9 cellular contexts compared by ENCODE assay signal in genomic region chr1:226002667-226003501, GRCh38. TPM values are rescaled to one million over a fixed set of nuclear protein-coding genes. Genes with fewer than 3 reads are reported as not detected.
DNase-seq lines count a peak whose midpoint lies in the region; ATAC-seq and TF ChIP-seq lines count a peak whose summit lies in the region.
"Had no signal": no experiment of that assay in that cellular context is flagged by ENCODE, and none has a peak within 500 bp of the region (broad histone marks: within the 10 kb centered on the region; RNA-seq: fewer than 3 reads in every experiment).

No MANE protein-coding gene starts in this region.

- DNase-seq in DMS 273 (lab: John Stamatoyannopoulos, UW; ENCODE audit: unreplicated experiment) (peak; percentile 87), SJCRH30 (peak; percentile 87 to 90), colonic mucosa (peak; percentile 70), medulla oblongata (ENCODE audit: extremely low spot score) (peak; percentile 30), sciatic nerve (ENCODE audit: low spot score) (no peak)

- ATAC-seq in HG03025 (IDR thresholded peaks at IDR 0.05; ENCODE audit: low FRiP score, unreplicated experiment) (no peak), sciatic nerve (no peak), HG03432 (IDR thresholded peaks at IDR 0.05; ENCODE audit: unreplicated experiment) (no peak)
- ATAC-seq: Panc1 had no signal

- H3K4me1 ChIP-seq in SJCRH30 (peaks cover 5% of the 10 kb centered on the region), colonic mucosa (no peaks in the 10 kb centered on the region)

- peak overlapping the region in 1 of 2 donors; percentile 61 for H3K9ac ChIP-seq in colonic mucosa (ENCODE audit: low read depth in 2 of 2, low read length in 2 of 2)

- H3K27ac ChIP-seq in SJCRH30 (no peak overlapping the region), colonic mucosa (peak overlapping the region; percentile 60)

- no peak for TF ChIP-seq RAD21 in Ishikawa (IDR thresholded peaks at IDR 0.05; ENCODE audit: low read depth)

- no peak for TF ChIP-seq CTCF in colonic mucosa (IDR thresholded peaks at IDR 0.05)

- no peaks in the 10 kb centered on the region for H3K9me3 ChIP-seq in SJCRH30 (replicated peaks)
- no peaks in the 10 kb centered on the region for H3K9me3 ChIP-seq in colonic mucosa

- H3K36me3 ChIP-seq in SJCRH30 (no peaks in the 10 kb centered on the region), colonic mucosa (no peaks in the 10 kb centered on the region)

- TF ChIP-seq EP300 in Ishikawa (IDR thresholded peaks at IDR 0.05; ENCODE audit: borderline replicate concordance): no peak

- no peak overlapping the region; the same call in 1 of the 2 replicates for H3K4me3 ChIP-seq in SJCRH30
- no peak overlapping the region for H3K4me3 ChIP-seq in colonic mucosa

- no peaks in the 10 kb centered on the region for H3K27me3 ChIP-seq in SJCRH30
- H3K27me3 ChIP-seq in colonic mucosa: no peaks in the 10 kb centered on the region

- intact Hi-C loops in colonic mucosa (cut with DNase I) (no loop called here), sciatic nerve (cut with DNase I) (no loop called here)

TF ChIP-seq in Ishikawa, 13 proteins besides CTCF, POLR2A, EP300 and RAD21:
- 0 out of 2 replicates have a peak, but pooled peaks have one; percentile 8 for TF ChIP-seq YY1 (IDR thresholded peaks at IDR 0.05; ENCODE audit: low read depth)
- TF ChIP-seq TCF12 (IDR thresholded peaks at IDR 0.05; ENCODE audit: low read depth): no peak
- 0 out of 2 replicates have a peak, but pooled peaks have one; percentile 4 for TF ChIP-seq MAX (IDR thresholded peaks at IDR 0.05)
TF ChIP-seq in Ishikawa: peak in this region for 2.

RNA-seq across cellular contexts. Expression of gene SDE2, which starts 3.7 kb away (rescaled TPM):
- total RNA-seq in SJCRH30 (2014; rRNA removed; shearing (Covaris generic)): 30.7 and 36.9 TPM in 2 replicates
- total RNA-seq in colonic mucosa (10 to 100 TPM; 12.9 to 19.8 TPM), sciatic nerve (22.3 TPM)

RNA-seq across cellular contexts. Expression of gene H3-3A, which starts 59.6 kb away (rescaled TPM):
- 923 and 957 TPM in 2 replicates for total RNA-seq in SJCRH30 (2014; rRNA removed; shearing (Covaris generic))
- total RNA-seq in colonic mucosa: 100 to 1,000 TPM; 680 to 810 TPM
- total RNA-seq in sciatic nerve: 314 TPM
